ENCODE assay signal across 22 cellular contexts in the genomic region with DNA sequence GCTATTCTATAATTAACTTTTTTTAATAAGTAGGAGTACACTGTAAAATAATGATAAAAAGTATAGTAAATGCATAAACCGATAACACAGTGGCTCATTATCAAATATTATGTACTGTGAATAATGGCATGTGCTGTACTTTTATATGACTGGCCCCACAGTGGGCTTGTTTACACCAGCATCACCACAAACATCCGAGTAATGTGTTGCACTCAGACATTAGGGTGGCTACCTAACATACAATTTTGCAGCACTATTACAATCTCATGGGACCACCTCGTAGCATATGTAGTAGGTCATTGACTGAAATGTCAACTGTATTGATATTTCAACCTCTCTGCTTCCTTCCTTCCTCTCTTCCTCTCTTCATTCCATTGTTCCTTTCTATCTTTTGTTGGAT. TPM values are rescaled to one million over a fixed set of nuclear protein-coding genes. Genes with fewer than 3 reads are reported as not detected.
"Had no signal": no experiment of that assay in that cellular context is flagged by ENCODE, and none has a peak within 500 bp of the region (broad histone marks: within the 10 kb centered on the region; RNA-seq: fewer than 3 reads in every experiment).

No MANE protein-coding gene starts in this region.

- H3K4me1 ChIP-seq: heart left ventricle, psoas muscle, right lobe of liver, stomach had no signal

- H3K9me3 ChIP-seq: psoas muscle, right lobe of liver, stomach, thoracic aorta, transverse colon had no signal

- H3K4me3 Mint-ChIP-seq: naive thymus-derived CD4-positive, alpha-beta T cell; nephron progenitor cell had no signal

- H3K27ac ChIP-seq: heart left ventricle, psoas muscle, right lobe of liver, stomach, thoracic aorta, transverse colon had no signal

- H3K27ac Mint-ChIP-seq: naive thymus-derived CD4-positive, alpha-beta T cell; nephron progenitor cell had no signal

- H3K27me3 ChIP-seq: right lobe of liver, transverse colon had no signal

- ATAC-seq: esophagus mucosa; heart left ventricle; naive thymus-derived CD4-positive, alpha-beta T cell; psoas muscle; right lobe of liver had no signal

- DNase-seq: effector memory CD4-positive, alpha-beta T cell; heart left ventricle; hippocampal formation; mesendoderm; naive thymus-derived CD4-positive, alpha-beta T cell; nephron progenitor cell; psoas muscle; retina; right lobe of liver; stimulated activated CD4-positive, alpha-beta T cell treated with anti-CD3 and anti-CD28 coated beads, Interleukin-2, amount 100 ng/mL, for 24 hours; stimulated activated CD4-positive, alpha-beta T cell treated with anti-CD3 and anti-CD28 coated beads, Interleukin-4, amount 100 ng/mL, for 4 hours; stimulated activated naive CD4-positive, alpha-beta T cell; stomach; substantia nigra; transverse colon had no signal

- H3K36me3 Mint-ChIP-seq: naive thymus-derived CD4-positive, alpha-beta T cell had no signal

- H3K4me3 ChIP-seq: heart left ventricle, psoas muscle, right lobe of liver, stomach, thoracic aorta, transverse colon had no signal

- H3K36me3 ChIP-seq: heart left ventricle, right lobe of liver, stomach, thoracic aorta, transverse colon had no signal

RNA-seq across cellular contexts. Expression of a gene that starts 51.7 kb away (rescaled TPM):
- total RNA-seq: esophagus mucosa; frontal cortex; glomerular endothelial cell; liver; lung microvascular endothelial cell; naive thymus-derived CD4-positive, alpha-beta T cell; osteoblast; right lobe of liver; thoracic aorta had no signal
- polyA plus RNA-seq: liver; naive thymus-derived CD4-positive, alpha-beta T cell; psoas muscle had no signal
